In the genomic region with DNA sequence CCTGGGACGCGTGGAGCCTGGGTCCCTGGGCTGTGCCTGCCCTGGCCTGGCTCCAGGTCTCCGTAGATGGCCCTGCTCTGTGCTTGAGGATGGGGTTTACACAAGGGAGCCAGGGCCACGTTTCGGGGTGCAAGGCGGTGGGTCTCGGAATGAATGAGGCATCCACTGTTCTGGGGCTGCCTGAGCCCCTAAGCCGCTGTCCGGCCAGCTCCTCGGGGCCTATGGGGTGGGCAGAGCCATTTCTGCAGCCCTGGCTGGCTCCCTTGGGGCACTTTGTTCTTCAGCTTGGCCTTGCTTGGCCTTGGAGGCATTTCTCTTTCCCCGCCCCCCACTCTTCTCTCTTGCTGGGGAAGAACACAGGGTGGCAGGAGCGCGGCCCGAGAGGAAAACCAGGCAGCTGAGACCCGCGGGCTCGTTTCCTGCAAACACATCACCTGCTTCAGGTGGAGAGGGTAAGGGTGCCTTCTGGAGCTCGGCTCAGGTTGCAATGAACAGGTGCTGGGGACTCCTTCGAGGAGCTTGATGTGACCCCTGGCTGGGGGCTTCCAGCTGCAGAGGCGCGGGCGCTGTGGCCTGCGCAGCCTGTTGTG, we compare ENCODE assay signal across 16 cellular contexts. TPM values are rescaled to one million over a fixed set of nuclear protein-coding genes. Genes with fewer than 3 reads are reported as not detected.
DNase-seq lines count a peak whose midpoint lies in the region; ATAC-seq and TF ChIP-seq lines count a peak whose summit lies in the region.
"Had no signal": no experiment of that assay in that cellular context is flagged by ENCODE, and none has a peak within 500 bp of the region (broad histone marks: within the 10 kb centered on the region; RNA-seq: fewer than 3 reads in every experiment).

No MANE protein-coding gene starts in this region.

- H3K4me3 Mint-ChIP-seq in activated T-cell treated with anti-CD3 and anti-CD28 coated beads, Interleukin-2, amount 50 U/mL, for 24 hours = no peak overlapping the region
- H3K4me3 Mint-ChIP-seq: T-helper 2 cell treated with Interferon-gamma antibody and Interleukin-4, amounts not matched to agents 5 μg/mL and 100 μg/mL, for 36 hours had no signal

- no peaks in the 10 kb centered on the region for H3K36me3 ChIP-seq in testis (ENCODE audit: low read depth, missing control alignments)

- 58 to 61% methylated on average over 10 to 23 of the region's 23 CpGs for WGBS in testis, 2 donors

- peaks cover 12% of the 10 kb centered on the region for H3K4me1 Mint-ChIP-seq in activated T-cell treated with anti-CD3 and anti-CD28 coated beads, Interleukin-2, amount 50 U/mL, for 24 hours (ENCODE audit: low read depth)

- no peak for ATAC-seq in left lobe of liver
- no peak for ATAC-seq in GM21390 (IDR thresholded peaks at IDR 0.05; ENCODE audit: unreplicated experiment)
- ATAC-seq: left colon had no signal

- H3K4me3 ChIP-seq in testis = no peak overlapping the region

- peak; percentile 12 for DNase-seq in activated T-cell treated with anti-CD3 and anti-CD28 coated beads, Interleukin-2, amount 50 U/mL, for 1 hour
- DNase-seq in activated T-cell treated with anti-CD3 and anti-CD28 coated beads, Interleukin-2, amount 50 U/mL, for 24 hours = no peak
- DNase-seq in NCI-H2107 treated with DMSO at 0.1 percent for 48 hours (lab: John Stamatoyannopoulos, UW; ENCODE audit: unreplicated experiment) (peak; percentile 51), left lobe of liver (ENCODE audit: low spot score) (peak; percentile 44), testis (peak; percentile 65), NOMO-1 treated with DMSO at 0.1 percent for 48 hours (lab: John Stamatoyannopoulos, UW; ENCODE audit: unreplicated experiment) (no peak)
- no peak for DNase-seq in activated naive CD4-positive, alpha-beta T cell (lab: John Stamatoyannopoulos, UW)
- DNase-seq: activated CD4-positive, alpha-beta T cell treated with anti-CD3 and anti-CD28 coated beads for 48 hours; amygdala; left colon; NCI-H774; stimulated activated naive CD4-positive, alpha-beta T cell had no signal

- peak overlapping the region in 1 of 2 donors; percentile 18 for H3K27ac ChIP-seq in testis
- H3K27ac ChIP-seq: epithelial cell of prostate had no signal

- H3K27ac Mint-ChIP-seq in activated T-cell treated with anti-CD3 and anti-CD28 coated beads, Interleukin-2, amount 50 U/mL, for 24 hours = no peak overlapping the region
- H3K27ac Mint-ChIP-seq: T-helper 2 cell treated with Interferon-gamma antibody and Interleukin-4, amounts not matched to agents 5 μg/mL and 100 μg/mL, for 36 hours had no signal

- H3K4me1 ChIP-seq in testis = peaks cover 23% of the 10 kb centered on the region

- no peak for TF ChIP-seq CTCF in testis (IDR thresholded peaks at IDR 0.05)

- no peaks in the 10 kb centered on the region for H3K9me3 ChIP-seq in testis

- intact Hi-C loops in testis (cut with DNase I; ENCODE audit: low total_unique reads) = no loop called here

- H3K9me3 Mint-ChIP-seq in activated T-cell treated with anti-CD3 and anti-CD28 coated beads, Interleukin-2, amount 50 U/mL, for 24 hours = no peaks in the 10 kb centered on the region
- H3K9me3 Mint-ChIP-seq: T-helper 2 cell treated with Interferon-gamma antibody and Interleukin-4, amounts not matched to agents 5 μg/mL and 100 μg/mL, for 36 hours had no signal

- peaks cover 3% of the 10 kb centered on the region for H3K27me3 Mint-ChIP-seq in activated T-cell treated with anti-CD3 and anti-CD28 coated beads, Interleukin-2, amount 50 U/mL, for 24 hours

- no peaks in the 10 kb centered on the region for H3K27me3 ChIP-seq in testis

- no peak for TF ChIP-seq POLR2A in testis (IDR thresholded peaks at IDR 0.05)

- peaks cover 26% of the 10 kb centered on the region for H3K36me3 Mint-ChIP-seq in activated T-cell treated with anti-CD3 and anti-CD28 coated beads, Interleukin-2, amount 50 U/mL, for 24 hours (ENCODE audit: low read depth)

RNA-seq across cellular contexts. Expression of gene RTP5, which starts 29.2 kb away (rescaled TPM):
- total RNA-seq in left lobe of liver (not detected), testis (under 1 TPM; 0.47 to 0.93 TPM)
- polyA plus RNA-seq in testis (ENCODE audit: insufficient read depth, low read depth, low replicate concordance) = 0.13 TPM
- total RNA-seq: H4, left colon had no signal

RNA-seq across cellular contexts. Expression of gene PDCD1, which starts 40.1 kb away (rescaled TPM):
- total RNA-seq in left lobe of liver (0.18 TPM), testis (under 1 TPM; 0.37 to 0.39 TPM)
- polyA plus RNA-seq in testis (ENCODE audit: insufficient read depth, low read depth, low replicate concordance) = 0.47 TPM
- total RNA-seq: H4 had no signal

Comparison
In these comparisons a context has a peak if more than half of its experiments do, and no peak if none do; other contexts are left out.
1. DNase-seq: peak in activated T-cell treated with anti-CD3 and anti-CD28 coated beads, Interleukin-2, amount 50 U/mL, for 1 hour (single experiment), NCI-H2107 treated with DMSO at 0.1 percent for 48 hours (single experiment), left lobe of liver (single experiment) and testis (single experiment); none in activated T-cell treated with anti-CD3 and anti-CD28 coated beads, Interleukin-2, amount 50 U/mL, for 24 hours (single experiment), NOMO-1 treated with DMSO at 0.1 percent for 48 hours (single experiment) and activated naive CD4-positive, alpha-beta T cell (0 of 4).